16 cellular contexts compared by ENCODE assay signal in genomic region chr6:126052485-126052884, GRCh38.
DNase-seq lines count a peak whose midpoint lies in the region; ATAC-seq and TF ChIP-seq lines count a peak whose summit lies in the region.
"Had no signal": no experiment of that assay in that cellular context is flagged by ENCODE, and none has a peak within 500 bp of the region (broad histone marks: within the 10 kb centered on the region; RNA-seq: fewer than 3 reads in every experiment).

No MANE protein-coding gene starts in this region.

- no peak overlapping the region for H3K4me2 ChIP-seq in PC-9
- H3K4me2 ChIP-seq: BLaER1 treated with 17β-estradiol and CSF1 and Interleukin-3, amounts not matched to agents 10 nM and 100 nM had no signal

- no peak for TF ChIP-seq POLR2A in uterus (IDR thresholded peaks at IDR 0.05)

- no peak for TF ChIP-seq CTCF in VCaP (conservative IDR thresholded peaks at IDR 0.05)
- TF ChIP-seq CTCF in choroid plexus epithelial cell (conservative IDR thresholded peaks at IDR 0.05; ENCODE audit: low read depth, low read length) = no peak
- TF ChIP-seq CTCF in uterus (IDR thresholded peaks at IDR 0.05) = no peak
- no peak for TF ChIP-seq CTCF in PC-9 (conservative IDR thresholded peaks at IDR 0.05)
- TF ChIP-seq CTCF in GM10248 (IDR thresholded peaks at IDR 0.05; ENCODE audit: control extremely low read depth, extremely low read depth, low read depth, missing control alignments) = no peak

- H3K79me2 ChIP-seq in PC-9 (ENCODE audit: low read depth) = no peaks in the 10 kb centered on the region

- H3K4me3 ChIP-seq in choroid plexus epithelial cell (ENCODE audit: low read depth, low read length) (no peak overlapping the region), uterus (no peak overlapping the region), PC-9 (no peak overlapping the region)
- H3K4me3 ChIP-seq: BLaER1 treated with 17β-estradiol and CSF1 and Interleukin-3, amounts not matched to agents 10 nM and 100 nM; GM12878; GM23248 had no signal

- H3K9me3 ChIP-seq in uterus (no peaks in the 10 kb centered on the region), PC-9 (ENCODE audit: insufficient read depth, low read depth) (no peaks in the 10 kb centered on the region)
- H3K9me3 ChIP-seq: BLaER1 treated with 17β-estradiol and CSF1 and Interleukin-3, amounts not matched to agents 10 nM and 100 nM had no signal

- no peaks in the 10 kb centered on the region for H3F3A ChIP-seq in PC-9 (ENCODE audit: insufficient read depth, low read depth)

- intact Hi-C loops in uterus (cut with DNase I; ENCODE audit: low total_unique reads) (no loop called here), PC-9 (cut with micrococcal nuclease; ENCODE audit: unreplicated experiment) (no loop called here)

- H3K36me3 ChIP-seq in uterus (no peaks in the 10 kb centered on the region), PC-9 (ENCODE audit: low read depth) (peaks cover 12% of the 10 kb centered on the region)

- peak; percentile 26 for DNase-seq in choroid plexus epithelial cell (ENCODE audit: low read depth)
- DNase-seq in left lobe of liver (ENCODE audit: low spot score) = no peak
- DNase-seq in uterus = no peak
- DNase-seq in PC-9 = no peak
- DNase-seq in GM10248 (ENCODE audit: extremely low spot score) = no peak
- DNase-seq: Calu3; CD8-positive, alpha-beta T cell; DMS79 treated with DMSO at 0.1 percent for 48 hours; GF-D8; GM23248; HCEC 1CT; IMR-90 had no signal

- H3K27me3 ChIP-seq in uterus (no peaks in the 10 kb centered on the region), PC-9 (ENCODE audit: insufficient read depth, low read depth) (no peaks in the 10 kb centered on the region)
- H3K27me3 ChIP-seq: BLaER1 treated with 17β-estradiol and CSF1 and Interleukin-3, amounts not matched to agents 10 nM and 100 nM had no signal

- POLR2A ChIA-PET in PC-9 (lab: Charles Lee; ENCODE audit: unreplicated experiment) = interaction anchor here (0.7 kb wide), 1 partner anchor 1443 kb away, joined by 4 read pairs; no protein-coding TSS in a partner anchor
- POLR2A ChIA-PET in GM10248 (lab: Yijun Ruan, JAX) = no interaction called here

- peaks cover 0 to 11% of the 10 kb centered on the region in 2 donors for H3K4me1 ChIP-seq in uterus
- H3K4me1 ChIP-seq in PC-9 (replicated peaks; ENCODE audit: insufficient read depth) = no peaks in the 10 kb centered on the region

- CTCF ChIA-PET in PC-9 (lab: Charles Lee) = no interaction called here
- CTCF ChIA-PET in GM10248 (lab: Yijun Ruan, JAX) = interaction anchor here (0.9 to 1.5 kb wide), 4 partner anchors 10 to 57 kb away, joined by 3 to 5 read pairs (median 4); no protein-coding TSS in a partner anchor

- BruUV-seq in PC-9 (replicated peaks; lab: Mats Ljungman, UMichigan) = no TSS peak

- no peaks in the 10 kb centered on the region; the same call in 1 of the 2 replicates for H3K9me2 ChIP-seq in PC-9 (ENCODE audit: insufficient read depth)

- ATAC-seq in left lobe of liver = peak; percentile 38
- ATAC-seq: CD8-positive, alpha-beta T cell; GM12878 had no signal

- H2AFZ ChIP-seq in PC-9 = no peak overlapping the region
- H2AFZ ChIP-seq: GM23248 had no signal

- no peaks in the 10 kb centered on the region for H4K20me1 ChIP-seq in PC-9 (ENCODE audit: insufficient read depth)
- H4K20me1 ChIP-seq: BLaER1 treated with 17β-estradiol and CSF1 and Interleukin-3, amounts not matched to agents 10 nM and 100 nM had no signal

- H3K27ac ChIP-seq in VCaP = peak overlapping the region; percentile 93
- H3K27ac ChIP-seq in uterus = peak overlapping the region; percentile 80 to 87
- H3K27ac ChIP-seq in PC-9 = no peak overlapping the region
- H3K27ac ChIP-seq: BLaER1 treated with 17β-estradiol and CSF1 and Interleukin-3, amounts not matched to agents 10 nM and 100 nM; GM23248; HL-60 had no signal
